In the genomic region with DNA sequence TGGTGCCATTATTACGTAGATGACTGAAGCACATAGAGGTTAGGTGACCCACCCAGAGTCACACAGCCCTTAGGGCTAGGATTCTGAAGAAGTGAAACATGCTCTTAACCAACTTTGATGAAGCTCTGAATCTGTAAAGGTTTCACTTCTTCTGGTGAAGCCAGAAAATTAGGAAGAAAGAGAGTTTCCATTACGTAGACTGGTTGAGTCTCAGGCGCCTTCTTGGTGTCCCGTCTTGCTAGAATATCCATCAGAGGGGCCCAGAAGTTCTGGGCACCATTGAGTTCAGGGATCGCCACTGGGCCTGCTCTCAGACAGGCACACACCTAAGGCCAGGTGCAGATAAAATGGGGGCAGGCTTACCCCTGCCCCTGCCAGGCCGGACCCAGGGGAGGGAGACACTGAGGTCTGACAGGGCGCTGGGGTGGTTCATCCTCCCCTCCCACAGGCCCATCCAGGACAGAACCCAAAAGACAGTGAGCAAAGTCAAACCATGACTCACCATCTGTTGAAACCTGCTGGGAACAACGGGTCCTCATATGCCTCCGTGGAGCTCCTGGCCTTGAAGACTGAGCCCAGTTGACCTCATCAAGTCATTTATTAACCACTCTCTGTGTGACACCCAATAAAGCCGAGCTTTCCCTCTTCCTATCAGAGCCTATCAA, we compare ENCODE assay signal across 1 cellular context.
TF ChIP-seq lines count a peak whose summit lies in the region.

No MANE protein-coding gene starts in this region.

TF ChIP-seq in GM23338, 12 proteins besides CTCF, POLR2A, EP300 and RAD21 (continued from another document):
- TF ChIP-seq, protein P1, sequence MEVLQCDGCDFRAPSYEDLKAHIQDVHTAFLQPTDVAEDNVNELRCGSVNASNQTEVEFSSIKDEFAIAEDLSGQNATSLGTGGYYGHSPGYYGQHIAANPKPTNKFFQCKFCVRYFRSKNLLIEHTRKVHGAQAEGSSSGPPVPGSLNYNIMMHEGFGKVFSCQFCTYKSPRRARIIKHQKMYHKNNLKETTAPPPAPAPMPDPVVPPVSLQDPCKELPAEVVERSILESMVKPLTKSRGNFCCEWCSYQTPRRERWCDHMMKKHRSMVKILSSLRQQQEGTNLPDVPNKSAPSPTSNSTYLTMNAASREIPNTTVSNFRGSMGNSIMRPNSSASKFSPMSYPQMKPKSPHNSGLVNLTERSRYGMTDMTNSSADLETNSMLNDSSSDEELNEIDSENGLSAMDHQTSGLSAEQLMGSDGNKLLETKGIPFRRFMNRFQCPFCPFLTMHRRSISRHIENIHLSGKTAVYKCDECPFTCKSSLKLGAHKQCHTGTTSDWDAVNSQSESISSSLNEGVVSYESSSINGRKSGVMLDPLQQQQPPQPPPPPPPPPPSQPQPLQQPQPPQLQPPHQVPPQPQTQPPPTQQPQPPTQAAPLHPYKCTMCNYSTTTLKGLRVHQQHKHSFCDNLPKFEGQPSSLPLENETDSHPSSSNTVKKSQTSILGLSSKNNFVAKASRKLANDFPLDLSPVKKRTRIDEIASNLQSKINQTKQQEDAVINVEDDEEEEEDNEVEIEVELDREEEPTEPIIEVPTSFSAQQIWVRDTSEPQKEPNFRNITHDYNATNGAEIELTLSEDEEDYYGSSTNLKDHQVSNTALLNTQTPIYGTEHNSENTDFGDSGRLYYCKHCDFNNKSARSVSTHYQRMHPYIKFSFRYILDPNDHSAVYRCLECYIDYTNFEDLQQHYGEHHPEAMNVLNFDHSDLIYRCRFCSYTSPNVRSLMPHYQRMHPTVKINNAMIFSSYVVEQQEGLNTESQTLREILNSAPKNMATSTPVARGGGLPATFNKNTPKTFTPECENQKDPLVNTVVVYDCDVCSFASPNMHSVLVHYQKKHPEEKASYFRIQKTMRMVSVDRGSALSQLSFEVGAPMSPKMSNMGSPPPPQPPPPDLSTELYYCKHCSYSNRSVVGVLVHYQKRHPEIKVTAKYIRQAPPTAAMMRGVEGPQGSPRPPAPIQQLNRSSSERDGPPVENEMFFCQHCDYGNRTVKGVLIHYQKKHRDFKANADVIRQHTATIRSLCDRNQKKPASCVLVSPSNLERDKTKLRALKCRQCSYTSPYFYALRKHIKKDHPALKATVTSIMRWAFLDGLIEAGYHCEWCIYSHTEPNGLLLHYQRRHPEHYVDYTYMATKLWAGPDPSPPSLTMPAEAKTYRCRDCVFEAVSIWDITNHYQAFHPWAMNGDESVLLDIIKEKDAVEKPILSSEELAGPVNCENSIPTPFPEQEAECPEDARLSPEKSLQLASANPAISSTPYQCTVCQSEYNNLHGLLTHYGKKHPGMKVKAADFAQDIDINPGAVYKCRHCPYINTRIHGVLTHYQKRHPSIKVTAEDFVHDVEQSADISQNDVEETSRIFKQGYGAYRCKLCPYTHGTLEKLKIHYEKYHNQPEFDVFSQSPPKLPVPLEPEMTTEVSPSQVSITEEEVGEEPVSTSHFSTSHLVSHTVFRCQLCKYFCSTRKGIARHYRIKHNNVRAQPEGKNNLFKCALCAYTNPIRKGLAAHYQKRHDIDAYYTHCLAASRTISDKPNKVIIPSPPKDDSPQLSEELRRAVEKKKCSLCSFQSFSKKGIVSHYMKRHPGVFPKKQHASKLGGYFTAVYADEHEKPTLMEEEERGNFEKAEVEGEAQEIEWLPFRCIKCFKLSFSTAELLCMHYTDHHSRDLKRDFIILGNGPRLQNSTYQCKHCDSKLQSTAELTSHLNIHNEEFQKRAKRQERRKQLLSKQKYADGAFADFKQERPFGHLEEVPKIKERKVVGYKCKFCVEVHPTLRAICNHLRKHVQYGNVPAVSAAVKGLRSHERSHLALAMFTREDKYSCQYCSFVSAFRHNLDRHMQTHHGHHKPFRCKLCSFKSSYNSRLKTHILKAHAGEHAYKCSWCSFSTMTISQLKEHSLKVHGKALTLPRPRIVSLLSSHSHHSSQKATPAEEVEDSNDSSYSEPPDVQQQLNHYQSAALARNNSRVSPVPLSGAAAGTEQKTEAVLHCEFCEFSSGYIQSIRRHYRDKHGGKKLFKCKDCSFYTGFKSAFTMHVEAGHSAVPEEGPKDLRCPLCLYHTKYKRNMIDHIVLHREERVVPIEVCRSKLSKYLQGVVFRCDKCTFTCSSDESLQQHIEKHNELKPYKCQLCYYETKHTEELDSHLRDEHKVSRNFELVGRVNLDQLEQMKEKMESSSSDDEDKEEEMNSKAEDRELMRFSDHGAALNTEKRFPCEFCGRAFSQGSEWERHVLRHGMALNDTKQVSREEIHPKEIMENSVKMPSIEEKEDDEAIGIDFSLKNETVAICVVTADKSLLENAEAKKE (CRISPR knock-in tag; IDR thresholded peaks at IDR 0.05), result no peak
- TF ChIP-seq ZNF331 (CRISPR knock-in tag; IDR thresholded peaks at IDR 0.05; ENCODE audit: low read depth), result no peak
- TF ChIP-seq POLR2AphosphoS5 (IDR thresholded peaks at IDR 0.05; ENCODE audit: low read depth), result no peak
- TF ChIP-seq CREB1 (CRISPR knock-in tag; IDR thresholded peaks at IDR 0.05; ENCODE audit: low read depth), result no peak
